Comparison of ENCODE assay signal across 24 cellular contexts in genomic region chr6:69293471-69293870, GRCh38.
"Had no signal": no experiment of that assay in that cellular context is flagged by ENCODE, and none has a peak within 500 bp of the region (broad histone marks: within the 10 kb centered on the region; RNA-seq: fewer than 3 reads in every experiment).

No MANE protein-coding gene starts in this region.

- H3K27me3 Mint-ChIP-seq: effector memory CD8-positive, alpha-beta T cell; memory B cell; naive B cell; natural killer cell treated with Interleukin-12 subunit alpha and Interleukin-12 subunit beta and Interleukin-15 and Interleukin-18, amount 100 ng/mL, for 72 hours; type B pancreatic cell had no signal

- H3K9ac ChIP-seq: parathyroid adenoma had no signal

- H2AFZ ChIP-seq: parathyroid adenoma had no signal

- DNase-seq: dermis blood vessel endothelial cell; effector memory CD8-positive, alpha-beta T cell; left ventricle myocardium superior; naive B cell; stimulated activated CD4-positive, alpha-beta T cell treated with anti-CD3 and anti-CD28 coated beads, Interleukin-12 subunit alpha, Interleukin-12 subunit beta, amount 100 ng/mL, for 4 hours; stimulated activated CD4-positive, alpha-beta T cell treated with anti-CD3 and anti-CD28 coated beads, Interleukin-1b, Interleukin-23, amount 100 ng/mL, for 48 hours; stimulated activated CD4-positive, alpha-beta T cell treated with anti-CD3 and anti-CD28 coated beads, Interleukin-4, amount 100 ng/mL, for 24 hours; stimulated activated naive CD4-positive, alpha-beta T cell treated with Interleukin-2 at 50 U/mL for 16 hours; stomach; testis; tibial artery; uterus had no signal

- H3K4me1 ChIP-seq: parathyroid adenoma, prostate gland, right atrium auricular region, stomach, testis, tibial artery, uterus had no signal

- H3K4me2 ChIP-seq: smooth muscle cell had no signal

- H3K36me3 Mint-ChIP-seq: memory B cell; naive B cell; natural killer cell treated with Interleukin-12 subunit alpha and Interleukin-12 subunit beta and Interleukin-15 and Interleukin-18, amount 100 ng/mL, for 72 hours; stimulated activated effector memory CD8-positive, alpha-beta T cell treated with anti-CD3 and anti-CD28 coated beads, Interleukin-12 subunit alpha, Interleukin-12 subunit beta, amount 100 ng/mL, for 72 hours; type B pancreatic cell had no signal

- H3K4me3 Mint-ChIP-seq: effector memory CD8-positive, alpha-beta T cell; memory B cell; naive B cell; natural killer cell treated with Interleukin-12 subunit alpha and Interleukin-12 subunit beta and Interleukin-15 and Interleukin-18, amount 100 ng/mL, for 72 hours; neural crest cell; stimulated activated effector memory CD8-positive, alpha-beta T cell treated with anti-CD3 and anti-CD28 coated beads, Interleukin-12 subunit alpha, Interleukin-12 subunit beta, amount 100 ng/mL, for 72 hours; type B pancreatic cell had no signal

- H3K36me3 ChIP-seq: prostate gland, right atrium auricular region, stomach, tibial artery, uterus had no signal

- H3K9me3 Mint-ChIP-seq: neural crest cell, type B pancreatic cell had no signal

- H3K27ac ChIP-seq: coronary artery, parathyroid adenoma, prostate gland, right atrium auricular region, stomach, testis, tibial artery, uterus had no signal

- H3K9me3 ChIP-seq: prostate gland, right atrium auricular region, stomach, testis, tibial artery, uterus had no signal

- ATAC-seq: effector memory CD8-positive, alpha-beta T cell; left ventricle myocardium superior; natural killer cell treated with Interleukin-12 subunit alpha and Interleukin-12 subunit beta and Interleukin-15 and Interleukin-18, amount 100 ng/mL, for 72 hours; sciatic nerve; stimulated activated effector memory CD8-positive, alpha-beta T cell treated with anti-CD3 and anti-CD28 coated beads, Interleukin-12 subunit alpha, Interleukin-12 subunit beta, amount 100 ng/mL, for 72 hours had no signal

- H3K4me3 ChIP-seq: coronary artery, lung, prostate gland, right atrium auricular region, smooth muscle cell, stomach, testis, tibial artery, uterus had no signal

- H3K4me1 Mint-ChIP-seq: memory B cell; naive B cell; neural crest cell; stimulated activated effector memory CD8-positive, alpha-beta T cell treated with anti-CD3 and anti-CD28 coated beads, Interleukin-12 subunit alpha, Interleukin-12 subunit beta, amount 100 ng/mL, for 72 hours had no signal

- H3K79me2 ChIP-seq: parathyroid adenoma had no signal

- H3K27me3 ChIP-seq: right atrium auricular region, stomach, testis, tibial artery, uterus had no signal

- H3K27ac Mint-ChIP-seq: effector memory CD8-positive, alpha-beta T cell; memory B cell; naive B cell; natural killer cell treated with Interleukin-12 subunit alpha and Interleukin-12 subunit beta and Interleukin-15 and Interleukin-18, amount 100 ng/mL, for 72 hours; stimulated activated effector memory CD8-positive, alpha-beta T cell treated with anti-CD3 and anti-CD28 coated beads, Interleukin-12 subunit alpha, Interleukin-12 subunit beta, amount 100 ng/mL, for 72 hours; type B pancreatic cell had no signal
